1 cellular context compared by ENCODE assay signal in the genomic region with DNA sequence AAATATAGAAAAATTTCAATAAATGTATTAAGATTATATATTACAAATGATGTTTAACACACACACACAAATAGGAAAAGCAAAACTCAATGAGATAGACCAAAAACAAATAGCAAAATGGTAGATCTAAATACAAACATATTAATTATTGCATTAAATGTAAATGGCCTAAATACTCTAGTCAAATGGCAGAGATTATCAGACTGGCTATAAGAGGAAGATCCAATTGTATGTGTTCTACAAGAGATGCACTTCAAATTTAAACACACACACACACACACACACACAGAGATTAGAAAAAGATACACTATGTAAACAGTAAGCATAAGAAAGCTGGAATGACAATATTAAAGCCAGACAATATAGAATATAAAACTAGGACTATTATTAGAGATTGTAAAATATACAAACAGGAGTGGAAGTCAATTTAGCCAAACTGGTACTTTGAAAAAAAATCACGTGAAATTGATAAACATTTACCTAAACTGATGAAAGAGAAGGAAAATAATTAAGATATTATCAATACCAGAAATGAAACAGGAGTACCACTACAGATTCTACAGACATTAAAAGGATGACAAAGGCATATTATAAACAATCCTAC.
A peak's percentile ranks its signal among the peaks of the same experiment; 100 is the strongest.
TF ChIP-seq lines count a peak whose summit lies in the region.

No MANE protein-coding gene starts in this region.

TF ChIP-seq in HCT116, 20 proteins besides CTCF, POLR2A, EP300 and RAD21 (continued from another document):
- TF ChIP-seq, protein P1, sequence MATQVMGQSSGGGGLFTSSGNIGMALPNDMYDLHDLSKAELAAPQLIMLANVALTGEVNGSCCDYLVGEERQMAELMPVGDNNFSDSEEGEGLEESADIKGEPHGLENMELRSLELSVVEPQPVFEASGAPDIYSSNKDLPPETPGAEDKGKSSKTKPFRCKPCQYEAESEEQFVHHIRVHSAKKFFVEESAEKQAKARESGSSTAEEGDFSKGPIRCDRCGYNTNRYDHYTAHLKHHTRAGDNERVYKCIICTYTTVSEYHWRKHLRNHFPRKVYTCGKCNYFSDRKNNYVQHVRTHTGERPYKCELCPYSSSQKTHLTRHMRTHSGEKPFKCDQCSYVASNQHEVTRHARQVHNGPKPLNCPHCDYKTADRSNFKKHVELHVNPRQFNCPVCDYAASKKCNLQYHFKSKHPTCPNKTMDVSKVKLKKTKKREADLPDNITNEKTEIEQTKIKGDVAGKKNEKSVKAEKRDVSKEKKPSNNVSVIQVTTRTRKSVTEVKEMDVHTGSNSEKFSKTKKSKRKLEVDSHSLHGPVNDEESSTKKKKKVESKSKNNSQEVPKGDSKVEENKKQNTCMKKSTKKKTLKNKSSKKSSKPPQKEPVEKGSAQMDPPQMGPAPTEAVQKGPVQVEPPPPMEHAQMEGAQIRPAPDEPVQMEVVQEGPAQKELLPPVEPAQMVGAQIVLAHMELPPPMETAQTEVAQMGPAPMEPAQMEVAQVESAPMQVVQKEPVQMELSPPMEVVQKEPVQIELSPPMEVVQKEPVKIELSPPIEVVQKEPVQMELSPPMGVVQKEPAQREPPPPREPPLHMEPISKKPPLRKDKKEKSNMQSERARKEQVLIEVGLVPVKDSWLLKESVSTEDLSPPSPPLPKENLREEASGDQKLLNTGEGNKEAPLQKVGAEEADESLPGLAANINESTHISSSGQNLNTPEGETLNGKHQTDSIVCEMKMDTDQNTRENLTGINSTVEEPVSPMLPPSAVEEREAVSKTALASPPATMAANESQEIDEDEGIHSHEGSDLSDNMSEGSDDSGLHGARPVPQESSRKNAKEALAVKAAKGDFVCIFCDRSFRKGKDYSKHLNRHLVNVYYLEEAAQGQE (IDR thresholded peaks at IDR 0.05; ENCODE audit: low read depth): no peak
- peak; percentile 47; the same call in 1 of the 2 replicates for TF ChIP-seq CBX3 (IDR thresholded peaks at IDR 0.05; ENCODE audit: low read depth)
